In the genomic region with DNA sequence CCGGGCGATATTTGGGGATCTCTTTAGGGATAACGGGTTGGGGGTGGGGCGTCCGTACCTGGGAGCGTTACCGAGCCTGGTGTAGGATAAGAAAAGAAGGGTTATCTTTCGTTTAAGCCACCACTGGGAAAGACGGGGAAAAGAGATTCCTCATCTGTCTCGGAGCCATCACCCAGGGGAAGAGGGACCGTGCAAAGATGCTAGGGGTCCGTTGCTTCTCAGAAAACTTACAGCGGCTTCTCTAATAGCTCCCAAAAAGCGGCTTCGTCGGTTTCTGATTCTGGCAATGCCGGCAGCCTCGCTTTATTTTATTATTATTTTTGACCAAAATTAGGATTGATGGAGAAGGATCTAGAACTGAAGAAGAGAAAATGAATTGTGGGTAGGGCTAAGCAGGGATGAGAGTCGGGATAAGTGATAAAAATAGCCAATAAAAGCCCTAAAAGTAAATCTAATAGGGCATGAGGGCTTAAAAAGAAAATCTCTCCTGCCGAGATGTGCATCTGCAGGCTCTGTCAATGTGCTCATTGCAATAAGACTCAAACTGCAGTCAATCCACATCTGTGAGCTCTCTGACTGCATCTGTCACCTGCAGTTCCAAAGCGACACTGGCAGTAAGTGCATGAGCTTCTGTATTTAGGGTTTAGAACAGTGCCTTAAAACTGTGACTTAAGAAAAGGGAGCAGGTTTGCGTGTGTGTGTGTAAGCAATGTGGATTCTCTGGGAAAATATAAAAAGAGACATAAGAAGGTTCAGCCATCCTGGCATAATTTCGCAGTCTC, we compare ENCODE assay signal across 8 cellular contexts. TPM values are rescaled to one million over a fixed set of nuclear protein-coding genes. Genes with fewer than 3 reads are reported as not detected.
A peak's percentile ranks its signal among the peaks of the same experiment; 100 is the strongest.
DNase-seq lines count a peak whose midpoint lies in the region; ATAC-seq, FAIRE-seq and TF ChIP-seq lines count a peak whose summit lies in the region.

No MANE protein-coding gene starts in this region.

- H3K4me3 Mint-ChIP-seq in activated naive CD8-positive, alpha-beta T cell treated with anti-CD3 and anti-CD28 coated beads, Interleukin-2, amount 50 U/mL, for 24 hours, result peak overlapping the region; percentile 97
- peak overlapping the region; percentile 99 for H3K4me3 Mint-ChIP-seq in type B pancreatic cell

- ATAC-seq in activated naive CD8-positive, alpha-beta T cell treated with anti-CD3 and anti-CD28 coated beads, Interleukin-2, amount 50 U/mL, for 24 hours, result no peak
- no peak for ATAC-seq in HG03175 (IDR thresholded peaks at IDR 0.05; ENCODE audit: unreplicated experiment)

- no peaks in the 10 kb centered on the region for H3K36me3 ChIP-seq in liver (ENCODE audit: control insufficient read depth in 4 of 4, insufficient read depth in 3 of 4, low read depth in 1 of 4, low read length in 3 of 4)

- no peak for FAIRE-seq in frontal cortex (lab: Jason Lieb, UNC)

- TF ChIP-seq CTCF in liver (IDR thresholded peaks at IDR 0.05; ENCODE audit: low read depth, low read length, missing input control), result no peak
- TF ChIP-seq CTCF in type B pancreatic cell (conservative IDR thresholded peaks at IDR 0.05), result no peak

- peak; percentile 5 for DNase-seq in stimulated activated CD4-positive, alpha-beta T cell treated with anti-CD3 and anti-CD28 coated beads, Interleukin-15, amount 100 ng/mL, for 24 hours
- DNase-seq in stimulated activated CD4-positive, alpha-beta T cell treated with anti-CD3 and anti-CD28 coated beads, Interleukin-2, amount 100 ng/mL, for 48 hours, result no peak
- no peak for DNase-seq in activated naive CD8-positive, alpha-beta T cell treated with anti-CD3 and anti-CD28 coated beads, Interleukin-2, amount 50 U/mL, for 24 hours
- DNase-seq in type B pancreatic cell (ENCODE audit: extremely low spot score, unreplicated experiment) (no peak), NCI-H2107 (lab: John Stamatoyannopoulos, UW) (no peak), frontal cortex (ENCODE audit: low spot score in 2 of 2) (no peak)

- H3K4me3 ChIP-seq in liver (ENCODE audit: low read depth in 1 of 3, low read length in 3 of 3), result peak overlapping the region; percentile 99

- H3K27ac ChIP-seq in liver (ENCODE audit: low read depth in 1 of 2, low read length in 2 of 2), result peak overlapping the region; percentile 87 to 92

- H3K4me1 ChIP-seq in liver (ENCODE audit: control insufficient read depth in 4 of 4, insufficient read depth in 4 of 4, low read length in 3 of 4), result peaks cover 5 to 49% (median 30%) of the 10 kb centered on the region in 4 donors

- H3K36me3 Mint-ChIP-seq in activated naive CD8-positive, alpha-beta T cell treated with anti-CD3 and anti-CD28 coated beads, Interleukin-2, amount 50 U/mL, for 24 hours (ENCODE audit: low read depth), result no peaks in the 10 kb centered on the region
- no peaks in the 10 kb centered on the region for H3K36me3 Mint-ChIP-seq in type B pancreatic cell

- no peaks in the 10 kb centered on the region for H3K27me3 ChIP-seq in liver (ENCODE audit: control insufficient read depth in 4 of 4, insufficient read depth in 4 of 4, low read length in 3 of 4)

- no peaks in the 10 kb centered on the region for H3K9me3 ChIP-seq in liver (ENCODE audit: control insufficient read depth in 4 of 4, low read length in 3 of 4)

- TF ChIP-seq RAD21 in liver (IDR thresholded peaks at IDR 0.05), result no peak

- H3K9me3 Mint-ChIP-seq in activated naive CD8-positive, alpha-beta T cell treated with anti-CD3 and anti-CD28 coated beads, Interleukin-2, amount 50 U/mL, for 24 hours, result no peaks in the 10 kb centered on the region
- no peaks in the 10 kb centered on the region for H3K9me3 Mint-ChIP-seq in type B pancreatic cell

- peak overlapping the region; percentile 86 to 88 for H3K9ac ChIP-seq in liver (ENCODE audit: low read depth in 1 of 2, low read length in 2 of 2)

- H3K27ac Mint-ChIP-seq in activated naive CD8-positive, alpha-beta T cell treated with anti-CD3 and anti-CD28 coated beads, Interleukin-2, amount 50 U/mL, for 24 hours, result peak overlapping the region; percentile 95
- peak overlapping the region; percentile 92 for H3K27ac Mint-ChIP-seq in type B pancreatic cell

- no peaks in the 10 kb centered on the region for H3K27me3 Mint-ChIP-seq in activated naive CD8-positive, alpha-beta T cell treated with anti-CD3 and anti-CD28 coated beads, Interleukin-2, amount 50 U/mL, for 24 hours
- peaks cover 4% of the 10 kb centered on the region for H3K27me3 Mint-ChIP-seq in type B pancreatic cell

- peaks cover 53% of the 10 kb centered on the region for H3K4me1 Mint-ChIP-seq in activated naive CD8-positive, alpha-beta T cell treated with anti-CD3 and anti-CD28 coated beads, Interleukin-2, amount 50 U/mL, for 24 hours
- peaks cover 38% of the 10 kb centered on the region for H3K4me1 Mint-ChIP-seq in type B pancreatic cell (ENCODE audit: unreplicated experiment)

- 9% methylated on average over 23 of the region's 23 CpGs for WGBS in liver

TF ChIP-seq in liver, 16 proteins besides CTCF, POLR2A, EP300 and RAD21:
- TF ChIP-seq YY1 (IDR thresholded peaks at IDR 0.05) (no peak), HNF4G (IDR thresholded peaks at IDR 0.05) (no peak), HNF4A (conservative IDR thresholded peaks at IDR 0.05) (no peak)

RNA-seq across cellular contexts. Expression of a gene that starts 0.8 kb away (rescaled TPM):
- total RNA-seq in liver, result 10 to 100 TPM in 1 of 2 donors, 1 to 10 TPM in 1; 5.4 to 34.6 TPM
- 10 to 100 TPM; 10.5 to 12.5 TPM for polyA plus RNA-seq in liver
- 28.0 and 35.5 TPM in 2 replicates for total RNA-seq in type B pancreatic cell (ENCODE audit: low replicate concordance)
- total RNA-seq in frontal cortex, result 29.3 TPM
